In the genomic region with DNA sequence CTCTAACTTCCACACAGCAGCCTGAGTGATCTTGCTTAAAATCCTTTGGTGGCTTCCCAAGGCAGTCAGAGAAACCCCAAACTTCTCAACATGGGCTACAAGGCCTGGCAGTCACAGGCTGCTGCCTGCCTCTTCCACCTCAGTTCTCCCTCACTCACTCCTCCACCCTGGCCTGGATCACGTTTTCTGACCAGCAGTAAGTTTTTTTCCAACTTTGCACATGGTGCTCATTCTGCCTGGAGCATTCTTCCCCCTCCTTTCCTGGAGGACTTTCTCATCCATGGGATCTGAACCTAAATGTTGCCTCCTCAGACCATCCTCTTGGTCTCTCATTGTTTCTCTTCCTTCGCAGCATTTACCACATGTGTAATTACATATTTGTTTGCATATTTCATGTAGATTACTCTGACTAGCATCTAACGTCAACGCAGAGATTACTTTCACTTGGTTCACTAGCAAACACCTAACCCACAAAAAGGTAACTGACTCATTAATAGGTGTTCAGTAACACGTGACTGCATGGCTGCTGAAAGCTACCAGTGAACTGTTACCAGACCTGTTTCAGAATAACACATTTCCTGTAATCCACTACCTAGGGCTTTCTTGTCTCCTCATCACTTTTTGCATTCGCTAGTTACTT, we compare ENCODE assay signal across 9 cellular contexts. TPM values are rescaled to one million over a fixed set of nuclear protein-coding genes. Genes with fewer than 3 reads are reported as not detected.
A peak's percentile ranks its signal among the peaks of the same experiment; 100 is the strongest.
DNase-seq lines count a peak whose midpoint lies in the region; ATAC-seq lines count a peak whose summit lies in the region.
"Had no signal": no experiment of that assay in that cellular context is flagged by ENCODE, and none has a peak within 500 bp of the region (broad histone marks: within the 10 kb centered on the region; RNA-seq: fewer than 3 reads in every experiment).

No MANE protein-coding gene starts in this region.

- H3K4me1 Mint-ChIP-seq in activated CD8-positive, alpha-beta T cell treated with anti-CD3 and anti-CD28 coated beads, Interleukin-2, amount 10 ng/mL, durations not matched to agents 7 days and 5 days (ENCODE audit: low read depth): peaks cover 80% of the 10 kb centered on the region
- H3K4me1 Mint-ChIP-seq in naive thymus-derived CD4-positive, alpha-beta T cell: peaks cover 67 to 90% (median 83%) of the 10 kb centered on the region in 7 donors

- H3K27ac ChIP-seq in naive thymus-derived CD4-positive, alpha-beta T cell (ENCODE audit: low read depth, low read length): peak overlapping the region; percentile 79
- H3K27ac ChIP-seq: 22Rv1 had no signal

- POLR2A ChIA-PET in activated CD8-positive, alpha-beta T cell treated with anti-CD3 and anti-CD28 coated beads, Interleukin-2, amount 10 ng/mL, durations not matched to agents 7 days and 5 days (lab: Charles Lee): interaction anchor here (0.6 to 2.3 kb wide), 5 partner anchors 18 to 159 kb away, joined by 3 to 14 read pairs (median 6); partner anchors contain the start of gene GNA13
- POLR2A ChIA-PET in naive thymus-derived CD4-positive, alpha-beta T cell (lab: Charles Lee): interaction anchor here (0.8 to 2.3 kb wide), 6 partner anchors 10 to 64 kb away, joined by 4 to 18 read pairs (median 8); partner anchors contain the start of gene GNA13

- H3K9me3 ChIP-seq in naive thymus-derived CD4-positive, alpha-beta T cell (ENCODE audit: control insufficient read depth in 2 of 3, low read length in 3 of 3): no peaks in the 10 kb centered on the region

- H3K4me1 ChIP-seq in naive thymus-derived CD4-positive, alpha-beta T cell (ENCODE audit: control insufficient read depth in 2 of 2, insufficient read depth in 2 of 2, low read length in 2 of 2): peaks cover 56 to 68% of the 10 kb centered on the region in 2 donors

- H3K9me3 Mint-ChIP-seq in activated CD8-positive, alpha-beta T cell treated with anti-CD3 and anti-CD28 coated beads, Interleukin-2, amount 10 ng/mL, durations not matched to agents 7 days and 5 days (ENCODE audit: insufficient read depth): no peaks in the 10 kb centered on the region
- no peaks in the 10 kb centered on the region for H3K9me3 Mint-ChIP-seq in naive thymus-derived CD4-positive, alpha-beta T cell

- H3K4me3 ChIP-seq in naive thymus-derived CD4-positive, alpha-beta T cell (ENCODE audit: low read length): peak overlapping the region; percentile 18

- peak; percentile 89 for ATAC-seq in HG03159 (IDR thresholded peaks at IDR 0.05; ENCODE audit: unreplicated experiment)
- ATAC-seq in activated CD8-positive, alpha-beta T cell treated with anti-CD3 and anti-CD28 coated beads, Interleukin-2, amount 10 ng/mL, durations not matched to agents 7 days and 5 days: peak; percentile 88
- peak; percentile 95 for ATAC-seq in naive thymus-derived CD4-positive, alpha-beta T cell

- peak overlapping the region; percentile 83 for H3K27ac Mint-ChIP-seq in activated CD8-positive, alpha-beta T cell treated with anti-CD3 and anti-CD28 coated beads, Interleukin-2, amount 10 ng/mL, durations not matched to agents 7 days and 5 days
- H3K27ac Mint-ChIP-seq in naive thymus-derived CD4-positive, alpha-beta T cell: peak overlapping the region; percentile 78 to 97 (median 93)

- intact Hi-C loops in naive thymus-derived CD4-positive, alpha-beta T cell (cut with micrococcal nuclease): loop anchor here (1.0 kb wide), 3 partner anchors 9 to 54 kb away; no protein-coding TSS in a partner anchor

- H3K36me3 Mint-ChIP-seq in activated CD8-positive, alpha-beta T cell treated with anti-CD3 and anti-CD28 coated beads, Interleukin-2, amount 10 ng/mL, durations not matched to agents 7 days and 5 days (ENCODE audit: low read depth): peaks cover 60% of the 10 kb centered on the region
- peaks cover 5 to 31% (median 15%) of the 10 kb centered on the region in 5 donors for H3K36me3 Mint-ChIP-seq in naive thymus-derived CD4-positive, alpha-beta T cell

- no peaks in the 10 kb centered on the region for H3K36me3 ChIP-seq in naive thymus-derived CD4-positive, alpha-beta T cell (ENCODE audit: control insufficient read depth in 2 of 3, insufficient read depth in 3 of 3, low read length in 3 of 3)

- CTCF ChIA-PET in activated CD8-positive, alpha-beta T cell treated with anti-CD3 and anti-CD28 coated beads, Interleukin-2, amount 10 ng/mL, durations not matched to agents 7 days and 5 days (lab: Charles Lee): interaction anchor here (1.5 to 2.6 kb wide), 3 partner anchors 12 to 61 kb away, joined by 5 to 11 read pairs (median 8); no protein-coding TSS in a partner anchor
- CTCF ChIA-PET in naive thymus-derived CD4-positive, alpha-beta T cell (lab: Charles Lee): no interaction called here

- no peaks in the 10 kb centered on the region for H3K27me3 ChIP-seq in naive thymus-derived CD4-positive, alpha-beta T cell (ENCODE audit: control insufficient read depth in 2 of 2, insufficient read depth in 2 of 2, low read length in 2 of 2)

- DNase-seq in NCI-H526 (lab: John Stamatoyannopoulos, UW): peak; percentile 21 to 36
- DNase-seq in NCI-H526 treated with DMSO at 0.1 percent for 48 hours (lab: John Stamatoyannopoulos, UW): no peak
- DNase-seq in activated CD8-positive, alpha-beta T cell treated with anti-CD3 and anti-CD28 coated beads, Interleukin-2, amount 10 ng/mL, durations not matched to agents 7 days and 5 days: peak; percentile 71
- peak in 7 of 9 donors; percentile 55 to 85 (median 77) for DNase-seq in naive thymus-derived CD4-positive, alpha-beta T cell
- DNase-seq in SIG-M5 treated with dmso at 0.1 percent for 504 hours (lab: John Stamatoyannopoulos, UW; ENCODE audit: unreplicated experiment): no peak
- no peak for DNase-seq in NCI-H510A treated with DMSO at 0.1 percent for 48 hours (lab: John Stamatoyannopoulos, UW)
- no peak for DNase-seq in HCEC 1CT

- H3K27me3 Mint-ChIP-seq in activated CD8-positive, alpha-beta T cell treated with anti-CD3 and anti-CD28 coated beads, Interleukin-2, amount 10 ng/mL, durations not matched to agents 7 days and 5 days (ENCODE audit: low read depth): no peaks in the 10 kb centered on the region
- no peaks in the 10 kb centered on the region for H3K27me3 Mint-ChIP-seq in naive thymus-derived CD4-positive, alpha-beta T cell

- H3K4me3 Mint-ChIP-seq in activated CD8-positive, alpha-beta T cell treated with anti-CD3 and anti-CD28 coated beads, Interleukin-2, amount 10 ng/mL, durations not matched to agents 7 days and 5 days: peak overlapping the region; percentile 41
- H3K4me3 Mint-ChIP-seq in naive thymus-derived CD4-positive, alpha-beta T cell: peak overlapping the region; percentile 34 to 92 (median 78)

RNA-seq across cellular contexts. Expression of gene GNA13, which starts 17.1 kb away (rescaled TPM):
- total RNA-seq in activated CD8-positive, alpha-beta T cell treated with anti-CD3 and anti-CD28 coated beads, Interleukin-2, amount 10 ng/mL, durations not matched to agents 7 days and 5 days: 10 to 100 TPM; 67.7 to 73.1 TPM
- 100 to 1,000 TPM in 1 of 5 experiments, 10 to 100 TPM in 4; 74.1 to 102 (median 78.7) TPM for total RNA-seq in naive thymus-derived CD4-positive, alpha-beta T cell
- polyA plus RNA-seq in naive thymus-derived CD4-positive, alpha-beta T cell: 10 to 100 TPM; 29.8 to 30.2 TPM

Comparison
In these comparisons a context has a peak if more than half of its experiments do, and no peak if none do; other contexts are left out.
1. DNase-seq: peak in NCI-H526 (2 of 2), activated CD8-positive, alpha-beta T cell treated with anti-CD3 and anti-CD28 coated beads, Interleukin-2, amount 10 ng/mL, durations not matched to agents 7 days and 5 days (single experiment) and naive thymus-derived CD4-positive, alpha-beta T cell (7 of 9); none in NCI-H526 treated with DMSO at 0.1 percent for 48 hours (single experiment), SIG-M5 treated with dmso at 0.1 percent for 504 hours (single experiment), NCI-H510A treated with DMSO at 0.1 percent for 48 hours (single experiment) and HCEC 1CT (single experiment).
2. Peak in every context shown above with its lines, with median percentiles within 50 percentile points of each other: ATAC-seq.